1 cellular context compared by ENCODE assay signal in the genomic region with DNA sequence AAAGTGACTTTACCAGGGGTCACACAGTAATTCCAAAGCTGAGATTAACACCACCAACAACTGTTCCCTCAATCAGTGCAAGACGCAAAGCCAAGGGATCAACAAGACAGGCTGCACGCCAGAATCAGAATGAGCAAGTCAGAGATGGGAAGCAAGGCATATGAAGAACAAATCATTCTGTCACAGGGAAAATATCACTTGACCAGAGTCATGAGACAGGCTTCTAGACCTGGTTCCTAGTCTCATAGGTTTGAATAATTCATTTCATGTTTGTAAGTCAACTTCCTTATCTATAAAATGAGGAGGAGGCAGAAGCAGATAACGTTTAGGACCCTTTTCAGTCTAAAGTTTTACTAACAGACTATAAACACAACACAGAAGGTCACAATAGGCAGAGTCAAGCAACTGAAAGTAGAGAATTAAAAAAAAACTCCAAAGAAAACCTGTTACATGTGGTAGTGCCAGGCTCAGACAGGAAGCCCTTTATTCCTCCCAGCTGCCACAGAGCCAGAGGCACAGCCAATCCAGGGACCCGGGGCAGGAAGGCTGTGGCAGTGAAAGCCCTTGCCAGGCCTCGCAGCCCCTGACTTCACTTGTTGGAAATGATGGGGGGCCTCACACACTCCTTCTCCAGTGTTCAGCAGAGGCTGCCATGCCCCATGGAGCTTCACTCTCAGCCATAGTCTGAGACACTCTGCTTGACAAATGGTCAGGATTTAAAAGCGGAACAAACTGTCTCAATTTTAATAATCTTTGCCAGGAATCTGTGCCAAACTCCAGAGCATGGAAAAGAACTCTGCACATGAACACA.
TF ChIP-seq lines count a peak whose summit lies in the region.

No MANE protein-coding gene starts in this region.

TF ChIP-seq in GM12878, 131 proteins besides CTCF, POLR2A, EP300 and RAD21 (continued from another document):
- TF ChIP-seq, protein P1, sequence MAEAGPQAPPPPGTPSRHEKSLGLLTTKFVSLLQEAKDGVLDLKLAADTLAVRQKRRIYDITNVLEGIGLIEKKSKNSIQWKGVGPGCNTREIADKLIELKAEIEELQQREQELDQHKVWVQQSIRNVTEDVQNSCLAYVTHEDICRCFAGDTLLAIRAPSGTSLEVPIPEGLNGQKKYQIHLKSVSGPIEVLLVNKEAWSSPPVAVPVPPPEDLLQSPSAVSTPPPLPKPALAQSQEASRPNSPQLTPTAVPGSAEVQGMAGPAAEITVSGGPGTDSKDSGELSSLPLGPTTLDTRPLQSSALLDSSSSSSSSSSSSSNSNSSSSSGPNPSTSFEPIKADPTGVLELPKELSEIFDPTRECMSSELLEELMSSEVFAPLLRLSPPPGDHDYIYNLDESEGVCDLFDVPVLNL (IDR thresholded peaks at IDR 0.05; ENCODE audit: low read depth, low read length): no peak
- TF ChIP-seq SPI1 (IDR thresholded peaks at IDR 0.05; ENCODE audit: borderline replicate concordance, insufficient read depth, low read depth, low read length) (no peak), SIN3A (IDR thresholded peaks at IDR 0.05; ENCODE audit: low read depth, low read length) (no peak), NR2C1 (IDR thresholded peaks at IDR 0.05) (no peak), ZNF207 (IDR thresholded peaks at IDR 0.05; ENCODE audit: borderline replicate concordance) (no peak)
- TF ChIP-seq, protein P2, sequence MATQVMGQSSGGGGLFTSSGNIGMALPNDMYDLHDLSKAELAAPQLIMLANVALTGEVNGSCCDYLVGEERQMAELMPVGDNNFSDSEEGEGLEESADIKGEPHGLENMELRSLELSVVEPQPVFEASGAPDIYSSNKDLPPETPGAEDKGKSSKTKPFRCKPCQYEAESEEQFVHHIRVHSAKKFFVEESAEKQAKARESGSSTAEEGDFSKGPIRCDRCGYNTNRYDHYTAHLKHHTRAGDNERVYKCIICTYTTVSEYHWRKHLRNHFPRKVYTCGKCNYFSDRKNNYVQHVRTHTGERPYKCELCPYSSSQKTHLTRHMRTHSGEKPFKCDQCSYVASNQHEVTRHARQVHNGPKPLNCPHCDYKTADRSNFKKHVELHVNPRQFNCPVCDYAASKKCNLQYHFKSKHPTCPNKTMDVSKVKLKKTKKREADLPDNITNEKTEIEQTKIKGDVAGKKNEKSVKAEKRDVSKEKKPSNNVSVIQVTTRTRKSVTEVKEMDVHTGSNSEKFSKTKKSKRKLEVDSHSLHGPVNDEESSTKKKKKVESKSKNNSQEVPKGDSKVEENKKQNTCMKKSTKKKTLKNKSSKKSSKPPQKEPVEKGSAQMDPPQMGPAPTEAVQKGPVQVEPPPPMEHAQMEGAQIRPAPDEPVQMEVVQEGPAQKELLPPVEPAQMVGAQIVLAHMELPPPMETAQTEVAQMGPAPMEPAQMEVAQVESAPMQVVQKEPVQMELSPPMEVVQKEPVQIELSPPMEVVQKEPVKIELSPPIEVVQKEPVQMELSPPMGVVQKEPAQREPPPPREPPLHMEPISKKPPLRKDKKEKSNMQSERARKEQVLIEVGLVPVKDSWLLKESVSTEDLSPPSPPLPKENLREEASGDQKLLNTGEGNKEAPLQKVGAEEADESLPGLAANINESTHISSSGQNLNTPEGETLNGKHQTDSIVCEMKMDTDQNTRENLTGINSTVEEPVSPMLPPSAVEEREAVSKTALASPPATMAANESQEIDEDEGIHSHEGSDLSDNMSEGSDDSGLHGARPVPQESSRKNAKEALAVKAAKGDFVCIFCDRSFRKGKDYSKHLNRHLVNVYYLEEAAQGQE (IDR thresholded peaks at IDR 0.05; ENCODE audit: low read depth, low read length): no peak
